ENCODE assay signal across 9 cellular contexts in the genomic region with DNA sequence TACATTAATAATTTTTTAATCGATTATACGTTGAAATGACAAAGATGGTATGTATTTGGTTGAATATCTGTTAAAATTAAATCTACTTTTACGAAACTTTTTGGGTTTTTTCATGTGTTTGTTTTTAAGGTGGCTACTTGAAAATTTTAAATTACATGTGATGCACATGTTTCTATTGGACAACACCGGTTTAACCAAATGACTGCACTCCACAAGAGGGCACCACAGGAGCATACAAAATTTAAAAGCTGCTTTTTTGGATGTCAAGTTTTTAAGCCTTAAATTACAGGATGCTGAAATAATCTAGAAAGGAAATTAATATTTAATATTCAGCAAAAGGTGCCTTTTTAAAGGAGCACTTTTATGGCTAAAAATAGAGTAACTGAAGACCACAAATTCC.
A peak's percentile ranks its signal among the peaks of the same experiment; 100 is the strongest.
DNase-seq lines count a peak whose midpoint lies in the region; ATAC-seq and TF ChIP-seq lines count a peak whose summit lies in the region.
"Had no signal": no experiment of that assay in that cellular context is flagged by ENCODE, and none has a peak within 500 bp of the region (broad histone marks: within the 10 kb centered on the region; RNA-seq: fewer than 3 reads in every experiment).

No MANE protein-coding gene starts in this region.

- no peak overlapping the region for H3K4ac ChIP-seq in IMR-90 (ENCODE audit: low read depth, low read length)

- no peak overlapping the region for H2AFZ ChIP-seq in IMR-90 (replicated peaks; ENCODE audit: low read length, poor library complexity)

- H3K27ac ChIP-seq in IMR-90 (ENCODE audit: insufficient read depth, low read length) (no peak overlapping the region), breast epithelium (no peak overlapping the region), liver (ENCODE audit: low read depth in 1 of 2, low read length in 2 of 2) (no peak overlapping the region)

- H3K9me1 ChIP-seq in IMR-90 (ENCODE audit: insufficient read depth, low read length): no peaks in the 10 kb centered on the region; the same call in 1 of the 2 replicates

- no peaks in the 10 kb centered on the region for H3K36me3 Mint-ChIP-seq in natural killer cell

- no peak for TF ChIP-seq POLR2A in IMR-90 (IDR thresholded peaks at IDR 0.05; ENCODE audit: low read depth, low read length)
- no peak for TF ChIP-seq POLR2A in breast epithelium (IDR thresholded peaks at IDR 0.05)

- no peak overlapping the region for H2AK9ac ChIP-seq in IMR-90 (replicated peaks; ENCODE audit: low read depth, low read length, poor library complexity)

- POLR2A ChIA-PET in IMR-90 (lab: Charles Lee; ENCODE audit: unreplicated experiment): no interaction called here

- H2BK5ac ChIP-seq in IMR-90 (ENCODE audit: low read depth, low read length, poor library complexity, severe bottlenecking): no peak overlapping the region

- H3K27me3 Mint-ChIP-seq in stimulated activated naive CD8-positive, alpha-beta T cell treated with anti-CD3 and anti-CD28 coated beads, Interleukin-15, amount 100 ng/mL, for 72 hours: no peaks in the 10 kb centered on the region
- H3K27me3 Mint-ChIP-seq in natural killer cell (ENCODE audit: low read depth in 2 of 2): no peaks in the 10 kb centered on the region
- H3K27me3 Mint-ChIP-seq: activated B cell treated with CpG ODN at 0.5 μM for 24 hours had no signal

- ATAC-seq in IMR-90 (ENCODE audit: low read depth) (peak; percentile 57; the same call in 1 of the 2 replicates), GM21515 (IDR thresholded peaks at IDR 0.05; ENCODE audit: unreplicated experiment) (no peak), natural killer cell (no peak)
- no peak for ATAC-seq in stimulated activated naive CD8-positive, alpha-beta T cell treated with anti-CD3 and anti-CD28 coated beads, Interleukin-15, amount 100 ng/mL, for 72 hours

- H3K4me2 ChIP-seq in IMR-90 (ENCODE audit: low read depth, low read length): no peak overlapping the region

- no peak overlapping the region for H3K9ac ChIP-seq in IMR-90 (ENCODE audit: low read depth, low read length)
- no peak overlapping the region for H3K9ac ChIP-seq in liver (ENCODE audit: low read depth in 1 of 2, low read length in 2 of 2)

- H3K18ac ChIP-seq in IMR-90 (ENCODE audit: low read depth, low read length): no peak overlapping the region

- H2AK5ac ChIP-seq in IMR-90 (ENCODE audit: low read depth, low read length): no peak overlapping the region

- no peak overlapping the region for H4K8ac ChIP-seq in IMR-90 (ENCODE audit: low read depth in 2 of 2, low read length in 2 of 2)

- 100% methylated on average over 2 of the region's 4 CpGs; no CpG with 5 or more reads in 1 of the 2 experiments for WGBS in IMR-90 (ENCODE audit: extremely low coverage in 2 of 2, insufficient read length in 1 of 2), 2 experiments
- 64% methylated on average over 4 of the region's 4 CpGs for WGBS in liver

- DNase-seq in DMS 273 treated with DMSO at 0.1 percent for 48 hours (lab: John Stamatoyannopoulos, UW) (peak; percentile 13), IMR-90 (peak; percentile 69), T follicular helper cell (ENCODE audit: low read depth) (peak; percentile 28), breast epithelium (ENCODE audit: low spot score in 2 of 2) (no peak), natural killer cell (no peak)
- DNase-seq in stimulated activated naive CD8-positive, alpha-beta T cell treated with anti-CD3 and anti-CD28 coated beads, Interleukin-15, amount 100 ng/mL, for 72 hours: peak; percentile 19 to 33
- DNase-seq: activated B cell treated with CpG ODN at 0.5 μM for 24 hours had no signal

- H3K27ac Mint-ChIP-seq in stimulated activated naive CD8-positive, alpha-beta T cell treated with anti-CD3 and anti-CD28 coated beads, Interleukin-15, amount 100 ng/mL, for 72 hours: no peak overlapping the region
- no peak overlapping the region for H3K27ac Mint-ChIP-seq in natural killer cell
- H3K27ac Mint-ChIP-seq: activated B cell treated with CpG ODN at 0.5 μM for 24 hours had no signal

- H3K23ac ChIP-seq in IMR-90 (ENCODE audit: low read depth, low read length): no peak overlapping the region

- H4K91ac ChIP-seq in IMR-90 (ENCODE audit: insufficient read depth, low read depth, low read length): no peak overlapping the region

- H3K14ac ChIP-seq in IMR-90 (replicated peaks; ENCODE audit: low read depth, low read length): no peak overlapping the region

- H2BK15ac ChIP-seq in IMR-90 (ENCODE audit: low read depth, low read length): no peak overlapping the region

- H3K27me3 ChIP-seq in IMR-90 (ENCODE audit: control insufficient read depth, insufficient read depth, low read length) (no peaks in the 10 kb centered on the region), breast epithelium (no peaks in the 10 kb centered on the region), liver (ENCODE audit: control insufficient read depth in 4 of 4, insufficient read depth in 4 of 4, low read length in 3 of 4) (no peaks in the 10 kb centered on the region)

- peak; percentile 86 for TF ChIP-seq RAD21 in IMR-90 (IDR thresholded peaks at IDR 0.05; ENCODE audit: low read length)
- peak; percentile 88 to 89 for TF ChIP-seq RAD21 in liver (IDR thresholded peaks at IDR 0.05)

- peaks cover 23% of the 10 kb centered on the region for H3K36me3 ChIP-seq in IMR-90 (ENCODE audit: control insufficient read depth, insufficient read depth, low read length)
- H3K36me3 ChIP-seq in breast epithelium: no peaks in the 10 kb centered on the region
- H3K36me3 ChIP-seq in liver (ENCODE audit: control insufficient read depth in 4 of 4, insufficient read depth in 3 of 4, low read depth in 1 of 4, low read length in 3 of 4): peaks cover 10 to 46% (median 34%) of the 10 kb centered on the region in 4 donors

- H3K4me3 ChIP-seq in IMR-90 (ENCODE audit: insufficient read depth, low read depth, low read length) (no peak overlapping the region), breast epithelium (no peak overlapping the region), liver (ENCODE audit: low read depth in 1 of 3, low read length in 3 of 3) (no peak overlapping the region)

- H3K9me3 Mint-ChIP-seq in stimulated activated naive CD8-positive, alpha-beta T cell treated with anti-CD3 and anti-CD28 coated beads, Interleukin-15, amount 100 ng/mL, for 72 hours: no peaks in the 10 kb centered on the region
- no peaks in the 10 kb centered on the region for H3K9me3 Mint-ChIP-seq in natural killer cell
- H3K9me3 Mint-ChIP-seq: activated B cell treated with CpG ODN at 0.5 μM for 24 hours had no signal

- peaks cover 2% of the 10 kb centered on the region; the same call in 1 of the 2 replicates for H4K20me1 ChIP-seq in IMR-90 (ENCODE audit: insufficient read depth, low read length)

- TF ChIP-seq CTCF in IMR-90 (conservative IDR thresholded peaks at IDR 0.05; ENCODE audit: low read depth, low read length) (peak; percentile 79), breast epithelium (IDR thresholded peaks at IDR 0.05) (peak in 2 of 3 donors; percentile 51 to 59), liver (IDR thresholded peaks at IDR 0.05; ENCODE audit: low read depth, low read length, missing input control) (peak; percentile 68), natural killer cell (IDR thresholded peaks at IDR 0.05) (no peak)

- peaks cover 14% of the 10 kb centered on the region for H3K4me1 Mint-ChIP-seq in stimulated activated naive CD8-positive, alpha-beta T cell treated with anti-CD3 and anti-CD28 coated beads, Interleukin-15, amount 100 ng/mL, for 72 hours
- H3K4me1 Mint-ChIP-seq in natural killer cell: peaks cover 6% of the 10 kb centered on the region in 2 donors
- H3K4me1 Mint-ChIP-seq: activated B cell treated with CpG ODN at 0.5 μM for 24 hours had no signal

- CTCF ChIA-PET in IMR-90 (lab: Yijun Ruan, JAX): interaction anchor here (1.3 kb wide), 1 partner anchor 246 kb away, joined by 6 read pairs; no protein-coding TSS in a partner anchor

- BruUV-seq in IMR-90 (replicated peaks; lab: Mats Ljungman, UMichigan): no TSS peak

- peaks cover 5 to 9% of the 10 kb centered on the region in 2 experiments; a peak in 3 of 4 replicates for H3K79me1 ChIP-seq in IMR-90 (ENCODE audit: low read depth in 1 of 2, low read length in 2 of 2)

- H3K4me3 Mint-ChIP-seq in stimulated activated naive CD8-positive, alpha-beta T cell treated with anti-CD3 and anti-CD28 coated beads, Interleukin-15, amount 100 ng/mL, for 72 hours: no peak overlapping the region
- no peak overlapping the region for H3K4me3 Mint-ChIP-seq in natural killer cell
- H3K4me3 Mint-ChIP-seq: activated B cell treated with CpG ODN at 0.5 μM for 24 hours had no signal

- intact Hi-C loops in IMR-90 (cut with micrococcal nuclease) (loop anchor here (1.0 kb wide), 2 partner anchors 233 to 280 kb away; no protein-coding TSS in a partner anchor), breast epithelium (cut with DNase I; ENCODE audit: low total_unique reads) (loop anchor here (10.0 kb wide), 2 partner anchors 623 to 1827 kb away; no protein-coding TSS in a partner anchor), natural killer cell (cut with micrococcal nuclease) (loop anchor here (5.0 kb wide), 1 partner anchor 235 kb away; no protein-coding TSS in a partner anchor)

- H3K9me3 ChIP-seq in IMR-90 (ENCODE audit: control insufficient read depth, insufficient read depth, low read length): no peaks in the 10 kb centered on the region
- no peaks in the 10 kb centered on the region for H3K9me3 ChIP-seq in breast epithelium
- no peaks in the 10 kb centered on the region for H3K9me3 ChIP-seq in liver (ENCODE audit: control insufficient read depth in 4 of 4, low read length in 3 of 4)

- H4K5ac ChIP-seq in IMR-90 (ENCODE audit: low read depth, low read length): no peak overlapping the region

- no peaks in the 10 kb centered on the region for H3K4me1 ChIP-seq in IMR-90 (ENCODE audit: control insufficient read depth, insufficient read depth, low read length)
- H3K4me1 ChIP-seq in breast epithelium: peaks cover 0 to 4% of the 10 kb centered on the region in 2 donors
- peaks cover 2 to 11% (median 9%) of the 10 kb centered on the region in 4 donors for H3K4me1 ChIP-seq in liver (ENCODE audit: control insufficient read depth in 4 of 4, insufficient read depth in 4 of 4, low read length in 3 of 4)

- no peak overlapping the region for H2BK120ac ChIP-seq in IMR-90 (ENCODE audit: low read depth, low read length)

- in situ Hi-C loops in IMR-90 (cut with MboI; ENCODE audit: low sequenced_read_pairs): loop anchor here (5.0 kb wide), 1 partner anchor 230 kb away; no protein-coding TSS in a partner anchor

- no peak overlapping the region for H3K56ac ChIP-seq in IMR-90 (ENCODE audit: extremely low read depth, insufficient read depth, low read length)

- H2BK20ac ChIP-seq in IMR-90 (ENCODE audit: low read depth, low read length): no peak overlapping the region

- dilution Hi-C loops in IMR-90 (cut with HindIII; ENCODE audit: low sequenced_read_pairs, unreplicated experiment): no loop called here

TF ChIP-seq in IMR-90, 13 proteins besides CTCF, POLR2A, EP300 and RAD21:
- TF ChIP-seq SMC3 (IDR thresholded peaks at IDR 0.05; ENCODE audit: low read depth, low read length): peak; percentile 94
- TF ChIP-seq RFX5 (IDR thresholded peaks at IDR 0.05; ENCODE audit: low read depth, low read length): no peak

TF ChIP-seq in liver, 16 proteins besides CTCF, POLR2A, EP300 and RAD21:
- no peak for TF ChIP-seq RXRA (IDR thresholded peaks at IDR 0.05)

Comparison
In these comparisons a context has a peak if more than half of its experiments do, and no peak if none do; other contexts are left out.
1. DNase-seq: peak in DMS 273 treated with DMSO at 0.1 percent for 48 hours (single experiment), IMR-90 (single experiment), T follicular helper cell (single experiment) and stimulated activated naive CD8-positive, alpha-beta T cell treated with anti-CD3 and anti-CD28 coated beads, Interleukin-15, amount 100 ng/mL, for 72 hours (2 of 2); none in breast epithelium (0 of 2) and natural killer cell (single experiment).